ENCODE assay signal across 8 cellular contexts in the genomic region with DNA sequence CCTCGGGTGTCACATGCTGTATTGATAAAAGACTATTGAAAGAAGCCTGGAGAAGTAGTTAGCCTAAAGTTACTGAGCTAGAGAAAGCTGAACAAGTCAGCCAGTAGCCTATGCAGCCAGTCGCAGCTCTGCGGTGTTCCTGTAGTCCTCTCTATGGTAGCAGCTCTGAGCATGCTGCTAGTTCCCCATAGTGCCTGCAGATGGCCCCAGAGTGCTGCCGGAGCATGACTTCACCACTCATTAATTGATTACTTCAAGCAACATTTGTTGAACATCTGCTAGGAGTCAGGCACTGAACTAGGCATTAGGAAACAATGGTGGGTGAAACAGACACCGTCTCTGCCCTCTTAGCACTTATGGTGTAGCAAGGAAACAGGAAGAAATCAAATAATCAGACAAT.
DNase-seq lines count a peak whose midpoint lies in the region; ATAC-seq and TF ChIP-seq lines count a peak whose summit lies in the region.

No MANE protein-coding gene starts in this region.

- H3K27ac ChIP-seq in left ventricle myocardium inferior (replicated peaks), result no peak overlapping the region

- no peaks in the 10 kb centered on the region for H3K4me1 Mint-ChIP-seq in activated CD4-positive, alpha-beta memory T cell treated with anti-CD3 and anti-CD28 coated beads for 36 hours (ENCODE audit: low read depth)
- H3K4me1 Mint-ChIP-seq in activated CD4-positive, alpha-beta memory T cell treated with anti-CD3 and anti-CD28 coated beads, Interleukin-2, amount 10 ng/mL, durations not matched to agents 7 days and 5 days, result no peaks in the 10 kb centered on the region

- DNase-seq in activated CD4-positive, alpha-beta memory T cell treated with anti-CD3 and anti-CD28 coated beads for 36 hours, result peak; percentile 38
- no peak for DNase-seq in activated CD4-positive, alpha-beta memory T cell treated with anti-CD3 and anti-CD28 coated beads, Interleukin-2, amount 10 ng/mL, durations not matched to agents 7 days and 5 days
- peak; percentile 31 for DNase-seq in RPMI8226
- DNase-seq in left ventricle myocardium inferior, result peak; percentile 18

- intact Hi-C loops in activated CD4-positive, alpha-beta memory T cell treated with anti-CD3 and anti-CD28 coated beads for 36 hours (cut with micrococcal nuclease), result loop anchor here (5.0 kb wide), 1 partner anchor 629 kb away; no protein-coding TSS in a partner anchor
- intact Hi-C loops in left ventricle myocardium inferior (cut with micrococcal nuclease), result no loop called here

- no peak overlapping the region for H3K4me3 Mint-ChIP-seq in activated CD4-positive, alpha-beta memory T cell treated with anti-CD3 and anti-CD28 coated beads for 36 hours
- no peak overlapping the region for H3K4me3 Mint-ChIP-seq in activated CD4-positive, alpha-beta memory T cell treated with anti-CD3 and anti-CD28 coated beads, Interleukin-2, amount 10 ng/mL, durations not matched to agents 7 days and 5 days

- H3K4me3 ChIP-seq in left ventricle myocardium inferior, result no peak overlapping the region

- peak; percentile 71 for TF ChIP-seq CTCF in left ventricle myocardium inferior (IDR thresholded peaks at IDR 0.05; ENCODE audit: borderline replicate concordance)

- ATAC-seq in HG03103 (IDR thresholded peaks at IDR 0.05; ENCODE audit: low read depth, unreplicated experiment) (peak; percentile 62), HG03460 (IDR thresholded peaks at IDR 0.05; ENCODE audit: unreplicated experiment) (no peak), GM18909 (IDR thresholded peaks at IDR 0.05; ENCODE audit: poor library complexity, unreplicated experiment) (no peak), GM21515 (IDR thresholded peaks at IDR 0.05; ENCODE audit: unreplicated experiment) (no peak)

- CTCF ChIA-PET in activated CD4-positive, alpha-beta memory T cell treated with anti-CD3 and anti-CD28 coated beads for 36 hours (lab: Charles Lee), result interaction anchor here (0.5 kb wide), 1 partner anchor 83 kb away, joined by 3 read pairs; no protein-coding TSS in a partner anchor
- CTCF ChIA-PET in activated CD4-positive, alpha-beta memory T cell treated with anti-CD3 and anti-CD28 coated beads, Interleukin-2, amount 10 ng/mL, durations not matched to agents 7 days and 5 days (lab: Charles Lee), result interaction anchor here (0.6 kb wide), 1 partner anchor 379 kb away, joined by 4 read pairs; no protein-coding TSS in a partner anchor

- H3K9me3 ChIP-seq in left ventricle myocardium inferior (replicated peaks), result no peaks in the 10 kb centered on the region

- H3K9me3 Mint-ChIP-seq in activated CD4-positive, alpha-beta memory T cell treated with anti-CD3 and anti-CD28 coated beads for 36 hours, result no peaks in the 10 kb centered on the region
- H3K9me3 Mint-ChIP-seq in activated CD4-positive, alpha-beta memory T cell treated with anti-CD3 and anti-CD28 coated beads, Interleukin-2, amount 10 ng/mL, durations not matched to agents 7 days and 5 days, result no peaks in the 10 kb centered on the region

- no peaks in the 10 kb centered on the region for H3K4me1 ChIP-seq in left ventricle myocardium inferior

- H3K36me3 ChIP-seq in left ventricle myocardium inferior, result no peaks in the 10 kb centered on the region

- POLR2A ChIA-PET in activated CD4-positive, alpha-beta memory T cell treated with anti-CD3 and anti-CD28 coated beads for 36 hours (lab: Charles Lee), result no interaction called here
- POLR2A ChIA-PET in activated CD4-positive, alpha-beta memory T cell treated with anti-CD3 and anti-CD28 coated beads, Interleukin-2, amount 10 ng/mL, durations not matched to agents 7 days and 5 days (lab: Charles Lee), result no interaction called here

- no peak overlapping the region for H3K27ac Mint-ChIP-seq in activated CD4-positive, alpha-beta memory T cell treated with anti-CD3 and anti-CD28 coated beads for 36 hours
- no peak overlapping the region for H3K27ac Mint-ChIP-seq in activated CD4-positive, alpha-beta memory T cell treated with anti-CD3 and anti-CD28 coated beads, Interleukin-2, amount 10 ng/mL, durations not matched to agents 7 days and 5 days

- no peaks in the 10 kb centered on the region for H3K27me3 Mint-ChIP-seq in activated CD4-positive, alpha-beta memory T cell treated with anti-CD3 and anti-CD28 coated beads for 36 hours
- H3K27me3 Mint-ChIP-seq in activated CD4-positive, alpha-beta memory T cell treated with anti-CD3 and anti-CD28 coated beads, Interleukin-2, amount 10 ng/mL, durations not matched to agents 7 days and 5 days, result no peaks in the 10 kb centered on the region

- H3K27me3 ChIP-seq in left ventricle myocardium inferior (ENCODE audit: low read depth), result peaks cover 10% of the 10 kb centered on the region

- no peaks in the 10 kb centered on the region for H3K36me3 Mint-ChIP-seq in activated CD4-positive, alpha-beta memory T cell treated with anti-CD3 and anti-CD28 coated beads for 36 hours
- H3K36me3 Mint-ChIP-seq in activated CD4-positive, alpha-beta memory T cell treated with anti-CD3 and anti-CD28 coated beads, Interleukin-2, amount 10 ng/mL, durations not matched to agents 7 days and 5 days (ENCODE audit: low read depth), result no peaks in the 10 kb centered on the region
